In the genomic region with DNA sequence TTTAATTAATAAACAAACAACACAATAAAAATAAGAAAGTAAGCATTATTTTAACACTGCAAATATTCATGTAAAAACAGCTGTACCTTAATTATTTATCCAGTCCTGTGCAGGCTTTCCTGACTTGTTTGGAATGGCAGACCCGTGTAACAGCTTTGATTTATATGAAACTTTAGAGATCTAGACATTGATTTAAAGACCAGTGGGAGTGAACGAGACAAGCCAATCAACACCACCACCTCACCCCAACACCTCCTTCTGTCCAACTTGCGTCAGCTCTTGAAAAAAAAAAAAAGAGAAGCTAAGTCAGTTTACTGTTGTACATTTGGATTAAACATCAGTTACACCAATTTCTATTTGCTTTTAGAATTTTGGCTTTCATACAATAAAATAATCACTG, we compare ENCODE assay signal across 26 cellular contexts. TPM values are rescaled to one million over a fixed set of nuclear protein-coding genes. Genes with fewer than 3 reads are reported as not detected.
"Had no signal": no experiment of that assay in that cellular context is flagged by ENCODE, and none has a peak within 500 bp of the region (broad histone marks: within the 10 kb centered on the region; RNA-seq: fewer than 3 reads in every experiment).

No MANE protein-coding gene starts in this region.

- H3K9me3 ChIP-seq: ascending aorta, Peyer's patch had no signal

- H3K36me3 ChIP-seq: ascending aorta, Peyer's patch, SJCRH30 had no signal

- H3K4me3 ChIP-seq: ascending aorta, Peyer's patch, SJCRH30 had no signal

- H3K27me3 ChIP-seq: ascending aorta, Peyer's patch, SJCRH30 had no signal

- DNase-seq: activated CD4-positive, alpha-beta T cell treated with anti-CD3 and anti-CD28 coated beads for 48 hours; activated CD4-positive, alpha-beta T cell treated with anti-CD3 and anti-CD28 coated beads, Interleukin-2, amount 50 U/mL, for 4 hours; activated CD4-positive, CD25-positive, alpha-beta regulatory T cell treated with anti-CD3 and anti-CD28 coated beads, Interleukin-2, amount 50 U/mL, for 72 hours; activated CD8-positive, alpha-beta memory T cell treated with anti-CD3 and anti-CD28 coated beads, Interleukin-2, amount 50 U/mL, for 48 hours; activated CD8-positive, alpha-beta T cell treated with anti-CD3 and anti-CD28 coated beads, Interleukin-2, amount 10 ng/mL, durations not matched to agents 7 days and 5 days; activated naive CD8-positive, alpha-beta T cell treated with anti-CD3 and anti-CD28 coated beads, Interleukin-2, amount 50 U/mL, for 24 hours; activated T-cell treated with anti-CD3 and anti-CD28 coated beads, Interleukin-2, amount 50 U/mL, for 1 hour; amniotic stem cell; IMR-90; KG1; NCI-H1105; NCI-H1436; NCI-H1694 treated with DMSO at 0.1 percent for 48 hours; NCI-H2029 treated with DMSO at 0.1 percent for 48 hours; NCI-H345; NCI-H510A; NCI-H526 treated with DMSO at 0.1 percent for 48 hours; NCI-H82; NK-92 treated with Interleukin-12 subunit alpha and Interleukin-12 subunit beta, amount 100 ng/mL, for 24 hours; Peyer's patch; Right ventricle myocardium superior; SJCRH30 had no signal

- ATAC-seq: activated CD8-positive, alpha-beta T cell treated with anti-CD3 and anti-CD28 coated beads, Interleukin-2, amount 10 ng/mL, durations not matched to agents 7 days and 5 days; activated naive CD4-positive, alpha-beta T cell treated with anti-CD3 and anti-CD28 coated beads, Interleukin-2, amount 50 U/mL, for 72 hours; activated naive CD8-positive, alpha-beta T cell treated with anti-CD3 and anti-CD28 coated beads, Interleukin-2, amount 50 U/mL, for 24 hours; WTC11 had no signal

- H3K4me1 ChIP-seq: ascending aorta, Peyer's patch had no signal

- H3K27ac ChIP-seq: ascending aorta, Peyer's patch, RWPE1, SJCRH30 had no signal

RNA-seq across cellular contexts. Expression of gene SLC38A4, which starts 22.3 kb away (rescaled TPM):
- total RNA-seq: activated CD8-positive, alpha-beta T cell treated with anti-CD3 and anti-CD28 coated beads, Interleukin-2, amount 10 ng/mL, durations not matched to agents 7 days and 5 days; activated naive CD4-positive, alpha-beta T cell treated with anti-CD3 and anti-CD28 coated beads, Interleukin-2, amount 50 U/mL, for 72 hours; ascending aorta had no signal
